23 cellular contexts compared by ENCODE assay signal in genomic region chr15:82173108-82173507, GRCh38.
A peak's percentile ranks its signal among the peaks of the same experiment; 100 is the strongest.
DNase-seq lines count a peak whose midpoint lies in the region; ATAC-seq, FAIRE-seq and TF ChIP-seq lines count a peak whose summit lies in the region.
"Had no signal": no experiment of that assay in that cellular context is flagged by ENCODE, and none has a peak within 500 bp of the region (broad histone marks: within the 10 kb centered on the region; RNA-seq: fewer than 3 reads in every experiment).

No MANE protein-coding gene starts in this region.

- no peaks in the 10 kb centered on the region for H3K9me1 ChIP-seq in K562 (ENCODE audit: control insufficient read depth, insufficient read depth, low read length)

- WGBS in A549 (ENCODE audit: missing lambda C conversion rate) = 88% methylated on average over 1 of the region's 1 CpG
- 83% methylated on average over 1 of the region's 1 CpG for WGBS in K562 (ENCODE audit: insufficient coverage, low coverage, missing lambda C conversion rate)

- TF ChIP-seq POLR2A in A549 (IDR thresholded peaks at IDR 0.05; ENCODE audit: low read length) (no peak), K562 (conservative IDR thresholded peaks at IDR 0.05) (no peak)

- peak; percentile 94 for FAIRE-seq in A549 (lab: Jason Lieb, UNC)
- FAIRE-seq in G401.6 (lab: Jason Lieb, UNC) = peak; percentile 33
- no peak for FAIRE-seq in K562 (lab: Jason Lieb, UNC)
- FAIRE-seq: D721Med, GM12891, GM18507, H1 had no signal

- H3K36me3 ChIP-seq in K562 (ENCODE audit: control insufficient read depth, insufficient read depth, low read length) (no peaks in the 10 kb centered on the region), MG63 (no peaks in the 10 kb centered on the region)
- H3K36me3 ChIP-seq: BE2C had no signal

- no peaks in the 10 kb centered on the region for H3K27me3 ChIP-seq in K562 (ENCODE audit: control insufficient read depth in 2 of 2, insufficient read depth in 2 of 2, low read length in 2 of 2)
- no peaks in the 10 kb centered on the region for H3K27me3 ChIP-seq in MG63
- H3K27me3 ChIP-seq: BE2C; BLaER1 treated with 17β-estradiol and CSF1 and Interleukin-3, amounts not matched to agents 10 nM and 100 nM had no signal

- POLR2A ChIA-PET in A549 (lab: Yijun Ruan, JAX) = no interaction called here
- POLR2A ChIA-PET in K562 (lab: Yijun Ruan, JAX) = no interaction called here

- ATAC-seq in A549 (no peak), K562 (no peak), GM21390 (IDR thresholded peaks at IDR 0.05; ENCODE audit: unreplicated experiment) (no peak)

- CTCF ChIA-PET in A549 (lab: Yijun Ruan, JAX) (interaction anchor here (0.6 to 3.4 kb wide), 2 partner anchors 65 to 1028 kb away, joined by 4 to 15 read pairs; no protein-coding TSS in a partner anchor), K562 (lab: Yijun Ruan, JAX; ENCODE audit: low intra/inter-chr PET ratio) (no interaction called here)

- H3K79me2 ChIP-seq in K562 (ENCODE audit: control insufficient read depth, insufficient read depth, low read length) = no peaks in the 10 kb centered on the region

- DNase-seq in A549 (ENCODE audit: low read depth in 1 of 2, low spot score in 1 of 2) (no peak), K562 (ENCODE audit: extremely low read depth in 1 of 4, low spot score in 3 of 4) (no peak), MG63 (no peak)
- DNase-seq in activated CD8-positive, alpha-beta memory T cell treated with anti-CD3 and anti-CD28 coated beads, Interleukin-2, amount 50 U/mL, for 48 hours = no peak
- DNase-seq: ACHN; AML-193; BE2C; CD4-positive, alpha-beta T cell; CD8-positive, alpha-beta memory T cell; DMS 273 treated with DMSO at 0.1 percent for 48 hours; DMS79; EL; GF-D8; GM23248; H7; HCEC 1CT had no signal

- intact Hi-C loops in K562 (cut with micrococcal nuclease) = no loop called here

- H2AFZ ChIP-seq in K562 (ENCODE audit: low read depth, low read length) = no peak overlapping the region
- H2AFZ ChIP-seq: GM23248 had no signal

- BruUV-seq in K562 (replicated peaks; lab: Mats Ljungman, UMichigan) = no TSS peak

- no peaks in the 10 kb centered on the region for H3K9me3 ChIP-seq in A549
- H3K9me3 ChIP-seq in K562 (replicated peaks; ENCODE audit: control insufficient read depth, insufficient read depth, low read depth, low read length) = no peaks in the 10 kb centered on the region
- no peaks in the 10 kb centered on the region for H3K9me3 ChIP-seq in MG63
- H3K9me3 ChIP-seq: BE2C; BLaER1 treated with 17β-estradiol and CSF1 and Interleukin-3, amounts not matched to agents 10 nM and 100 nM had no signal

- TF ChIP-seq RAD21 in A549 (conservative IDR thresholded peaks at IDR 0.05 in 1 of 2, IDR thresholded peaks at IDR 0.05 in 1 of 2) (no peak), K562 (CRISPR knock-in tag; conservative IDR thresholded peaks at IDR 0.05 in 1 of 2, IDR thresholded peaks at IDR 0.05 in 1 of 2) (no peak)

- H3K4me2 ChIP-seq in A549 (no peak overlapping the region), K562 (ENCODE audit: insufficient read depth, low read length) (no peak overlapping the region)
- H3K4me2 ChIP-seq: BLaER1 treated with 17β-estradiol and CSF1 and Interleukin-3, amounts not matched to agents 10 nM and 100 nM had no signal

- no peak for TF ChIP-seq EP300 in A549 (IDR thresholded peaks at IDR 0.05)
- TF ChIP-seq EP300 in K562 (IDR thresholded peaks at IDR 0.05; ENCODE audit: low read length) = no peak

- TF ChIP-seq CTCF in A549 (IDR thresholded peaks at IDR 0.05) = no peak
- TF ChIP-seq CTCF in K562 (IDR thresholded peaks at IDR 0.05 in 2 of 3, conservative IDR thresholded peaks at IDR 0.05 in 1 of 3; ENCODE audit: insufficient read depth in 2 of 3, low read depth in 1 of 3, low read length in 3 of 3) = no peak

- no peaks in the 10 kb centered on the region for H4K20me1 ChIP-seq in K562 (replicated peaks; ENCODE audit: control insufficient read depth, insufficient read depth, low read length)
- H4K20me1 ChIP-seq: BLaER1 treated with 17β-estradiol and CSF1 and Interleukin-3, amounts not matched to agents 10 nM and 100 nM had no signal

- no peak overlapping the region for H3K9ac ChIP-seq in K562 (ENCODE audit: insufficient read depth in 1 of 2, low read depth in 2 of 2, low read length in 2 of 2)
- H3K9ac ChIP-seq: BLaER1 treated with 17β-estradiol and CSF1 and Interleukin-3, amounts not matched to agents 10 nM and 100 nM; GM23248 had no signal

- in situ Hi-C loops in K562 (cut with MboI) = no loop called here

- H3K27ac ChIP-seq in A549 (no peak overlapping the region), K562 (ENCODE audit: extremely low read depth, low read depth, low read length) (no peak overlapping the region)
- H3K27ac ChIP-seq: BLaER1 treated with 17β-estradiol and CSF1 and Interleukin-3, amounts not matched to agents 10 nM and 100 nM; GM23248 had no signal

- H3K4me1 ChIP-seq in A549 (peaks cover 9% of the 10 kb centered on the region), K562 (replicated peaks in 1 of 2; ENCODE audit: control insufficient read depth in 2 of 2, insufficient read depth in 2 of 2, low read length in 2 of 2) (no peaks in the 10 kb centered on the region)

- H3K4me3 ChIP-seq in A549 (no peak overlapping the region), K562 (no peak overlapping the region), MG63 (no peak overlapping the region)
- H3K4me3 ChIP-seq: BLaER1 treated with 17β-estradiol and CSF1 and Interleukin-3, amounts not matched to agents 10 nM and 100 nM; GM23248 had no signal

TF ChIP-seq in A549, 52 proteins besides CTCF, POLR2A, EP300 and RAD21:
- TF ChIP-seq POLR2AphosphoS2 (conservative IDR thresholded peaks at IDR 0.05; ENCODE audit: low read length) (no peak), MAFK (IDR thresholded peaks at IDR 0.05; ENCODE audit: partially characterized antibody) (peak; percentile 53)
TF ChIP-seq in A549: peak in this region for 1.

TF ChIP-seq in K562, 482 proteins besides CTCF, POLR2A, EP300 and RAD21:
- TF ChIP-seq MAFK (IDR thresholded peaks at IDR 0.05; ENCODE audit: low read length) (peak; percentile 14; the same call in 1 of the 2 replicates), ZNF316 (IDR thresholded peaks at IDR 0.05) (peak; percentile 77), ESRRA (IDR thresholded peaks at IDR 0.05; ENCODE audit: borderline replicate concordance, low read depth) (no peak)

Comparison
In these comparisons a context has a peak if more than half of its experiments do, and no peak if none do; other contexts are left out.
1. Of the 35 proteins assayed by ChIP-seq in both K562 and A549: peak only in K562: none; only in A549: none; in both: MAFK; in neither: 34.